Comparison of ENCODE assay signal across 8 cellular contexts in genomic region chr12:96425321-96425720, GRCh38. TPM values are rescaled to one million over a fixed set of nuclear protein-coding genes. Genes with fewer than 3 reads are reported as not detected.
DNase-seq lines count a peak whose midpoint lies in the region; ATAC-seq and TF ChIP-seq lines count a peak whose summit lies in the region.

No MANE protein-coding gene starts in this region.

- H3K36me3 Mint-ChIP-seq in neural progenitor cell: no peaks in the 10 kb centered on the region

- H3K9ac ChIP-seq in neural progenitor cell: no peak overlapping the region

- peaks cover 17% of the 10 kb centered on the region for H3K4me1 Mint-ChIP-seq in neural progenitor cell

- TF ChIP-seq CTCF in GM12865 (IDR thresholded peaks at IDR 0.05; ENCODE audit: insufficient read depth, low read depth, low read length, missing control alignments): no peak
- TF ChIP-seq CTCF in hepatocyte (IDR thresholded peaks at IDR 0.05; ENCODE audit: poor library complexity): no peak
- no peak for TF ChIP-seq CTCF in neural progenitor cell (IDR thresholded peaks at IDR 0.05)

- 51% methylated on average over 3 of the region's 3 CpGs for WGBS in hepatocyte (ENCODE audit: low lambda C conversion rate, missing lambda C conversion rate)

- no peak overlapping the region for H3K4me2 ChIP-seq in hepatocyte
- no peak overlapping the region for H3K4me2 ChIP-seq in neural progenitor cell

- no peak for TF ChIP-seq POLR2A in erythroblast (IDR thresholded peaks at IDR 0.05; ENCODE audit: low read length)

- no peak overlapping the region for H2AFZ ChIP-seq in hepatocyte
- no peak overlapping the region for H2AFZ ChIP-seq in neural progenitor cell (replicated peaks)

- ATAC-seq in HG02642 (IDR thresholded peaks at IDR 0.05; ENCODE audit: poor library complexity, unreplicated experiment) (peak; percentile 64), SK-N-SH treated with all-trans-retinoic acid at 6 μM for 48 hours (peak; percentile 83)

- H3K4me3 ChIP-seq in GM12865 (ENCODE audit: low read depth, low read length): no peak overlapping the region
- H3K4me3 ChIP-seq in hepatocyte: no peak overlapping the region
- no peak overlapping the region for H3K4me3 ChIP-seq in neural progenitor cell

- H4K20me1 ChIP-seq in hepatocyte (ENCODE audit: insufficient read depth, poor library complexity, severe bottlenecking) (no peaks in the 10 kb centered on the region), neural progenitor cell (ENCODE audit: low read depth) (no peaks in the 10 kb centered on the region)

- H3K9me2 ChIP-seq in hepatocyte (replicated peaks; ENCODE audit: insufficient read depth): no peaks in the 10 kb centered on the region

- peaks cover 31% of the 10 kb centered on the region for H3F3A ChIP-seq in neural progenitor cell (ENCODE audit: low read depth)

- H3K4me3 Mint-ChIP-seq in neural progenitor cell: no peak overlapping the region

- peaks cover 4% of the 10 kb centered on the region for H3K4me1 ChIP-seq in hepatocyte (ENCODE audit: insufficient read depth)
- peaks cover 31% of the 10 kb centered on the region for H3K4me1 ChIP-seq in neural progenitor cell

- no peaks in the 10 kb centered on the region for H3K36me3 ChIP-seq in hepatocyte (replicated peaks; ENCODE audit: insufficient read depth, low read depth)
- no peaks in the 10 kb centered on the region for H3K36me3 ChIP-seq in neural progenitor cell

- DNase-seq in GM12865 (ENCODE audit: low read depth) (peak; percentile 61), hepatocyte (ENCODE audit: low spot score) (no peak), NCI-H2196 treated with DMSO at 0.1 percent for 48 hours (lab: John Stamatoyannopoulos, UW; ENCODE audit: unreplicated experiment) (no peak), caudate nucleus (lab: John Stamatoyannopoulos, UW) (no peak), erythroblast (lab: John Stamatoyannopoulos, UW) (no peak), neural progenitor cell (ENCODE audit: low spot score) (no peak)

- no peak overlapping the region for H3K27ac Mint-ChIP-seq in neural progenitor cell

- no peaks in the 10 kb centered on the region for H3K27me3 ChIP-seq in hepatocyte
- H3K27me3 ChIP-seq in neural progenitor cell: no peaks in the 10 kb centered on the region

- no peaks in the 10 kb centered on the region for H3K27me3 Mint-ChIP-seq in neural progenitor cell (ENCODE audit: insufficient read depth, low read depth)

- H3K27ac ChIP-seq in hepatocyte (peak overlapping the region; percentile 0), caudate nucleus (ENCODE audit: low read depth, low read length) (no peak overlapping the region), neural progenitor cell (no peak overlapping the region)

- H3K79me2 ChIP-seq in hepatocyte (no peaks in the 10 kb centered on the region), neural progenitor cell (ENCODE audit: low read depth) (no peaks in the 10 kb centered on the region)

- no peaks in the 10 kb centered on the region for H3K9me3 Mint-ChIP-seq in neural progenitor cell

- H3K9me3 ChIP-seq in hepatocyte (ENCODE audit: low read depth) (no peaks in the 10 kb centered on the region), neural progenitor cell (ENCODE audit: low read depth) (no peaks in the 10 kb centered on the region)

TF ChIP-seq in SK-N-SH treated with all-trans-retinoic acid at 6 μM for 48 hours, 23 proteins besides CTCF, POLR2A, EP300 and RAD21:
- no peak for TF ChIP-seq ESRRG (CRISPR knock-in tag; IDR thresholded peaks at IDR 0.05)
- 0 out of 2 replicates have a peak, but pooled peaks have one; percentile 26 for TF ChIP-seq ISL1 (CRISPR knock-in tag; IDR thresholded peaks at IDR 0.05)
- TF ChIP-seq TOX (CRISPR knock-in tag; IDR thresholded peaks at IDR 0.05; ENCODE audit: borderline replicate concordance): peak; percentile 55; the same call in 1 of the 2 replicates

RNA-seq across cellular contexts. Expression of gene CDK17, which starts 25.1 kb away (rescaled TPM):
- total RNA-seq in hepatocyte: 33.1 and 33.5 TPM in 2 replicates
- 10.6 and 13.8 TPM in 2 replicates for polyA plus RNA-seq in hepatocyte
- 57.0 and 61.2 TPM in 2 replicates for total RNA-seq in neural progenitor cell (ENCODE audit: low replicate concordance)
